In the genomic region with DNA sequence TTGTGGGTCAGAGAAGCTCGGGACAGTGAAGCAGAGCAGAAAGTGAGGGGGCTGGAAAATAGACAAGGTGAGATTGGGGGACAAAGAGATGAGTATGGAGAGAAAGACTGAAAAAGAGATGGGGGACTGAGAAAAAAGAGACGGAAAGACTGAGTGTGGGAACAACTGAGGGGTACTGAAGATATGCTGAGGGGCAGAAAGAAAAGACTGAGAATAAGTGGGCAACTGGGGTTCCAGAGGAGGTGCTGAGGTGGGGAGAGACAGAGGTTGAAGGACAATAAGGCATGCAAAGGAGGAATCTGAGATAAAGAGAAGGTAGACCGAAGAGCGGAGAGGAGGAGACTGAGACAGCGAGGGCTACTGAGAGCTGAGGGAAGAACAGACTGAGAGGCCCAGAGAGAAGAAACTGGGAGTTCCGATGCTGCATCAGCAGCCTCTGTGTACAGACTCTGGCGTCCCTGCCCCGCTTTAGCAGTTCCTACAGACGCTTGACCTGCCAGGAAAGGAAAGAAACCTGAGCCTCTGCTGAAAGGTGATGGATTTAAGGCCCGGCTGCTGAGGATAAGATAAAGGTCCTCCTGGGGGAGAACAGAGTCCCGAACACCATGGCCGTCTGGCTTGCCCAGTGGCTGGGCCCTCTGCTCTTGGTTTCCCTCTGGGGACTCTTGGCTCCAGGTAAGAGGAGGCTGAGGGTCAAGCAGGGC, we compare ENCODE assay signal across 1 cellular context.
TF ChIP-seq lines count a peak whose summit lies in the region.

TSS of gene PRSS16 (plus strand) at position 569 of the 704 bp plus-strand sequence. CDS start at position 606, 37 bp downstream.

TF ChIP-seq in WTC11, 78 proteins besides CTCF, POLR2A, EP300 and RAD21 (continued from another document):
- TF ChIP-seq ZNF425 (CRISPR knock-in tag; conservative IDR thresholded peaks at IDR 0.05) = no peak
- TF ChIP-seq FOXJ3 (CRISPR knock-in tag; IDR thresholded peaks at IDR 0.05; ENCODE audit: borderline replicate concordance) = no peak
- TF ChIP-seq ZNF219 (CRISPR knock-in tag; IDR thresholded peaks at IDR 0.05; ENCODE audit: borderline replicate concordance) = no peak
- TF ChIP-seq USF2 (CRISPR knock-in tag; IDR thresholded peaks at IDR 0.05) = no peak
- no peak for TF ChIP-seq ZNF416 (CRISPR knock-in tag; IDR thresholded peaks at IDR 0.05)
- TF ChIP-seq, protein P1, sequence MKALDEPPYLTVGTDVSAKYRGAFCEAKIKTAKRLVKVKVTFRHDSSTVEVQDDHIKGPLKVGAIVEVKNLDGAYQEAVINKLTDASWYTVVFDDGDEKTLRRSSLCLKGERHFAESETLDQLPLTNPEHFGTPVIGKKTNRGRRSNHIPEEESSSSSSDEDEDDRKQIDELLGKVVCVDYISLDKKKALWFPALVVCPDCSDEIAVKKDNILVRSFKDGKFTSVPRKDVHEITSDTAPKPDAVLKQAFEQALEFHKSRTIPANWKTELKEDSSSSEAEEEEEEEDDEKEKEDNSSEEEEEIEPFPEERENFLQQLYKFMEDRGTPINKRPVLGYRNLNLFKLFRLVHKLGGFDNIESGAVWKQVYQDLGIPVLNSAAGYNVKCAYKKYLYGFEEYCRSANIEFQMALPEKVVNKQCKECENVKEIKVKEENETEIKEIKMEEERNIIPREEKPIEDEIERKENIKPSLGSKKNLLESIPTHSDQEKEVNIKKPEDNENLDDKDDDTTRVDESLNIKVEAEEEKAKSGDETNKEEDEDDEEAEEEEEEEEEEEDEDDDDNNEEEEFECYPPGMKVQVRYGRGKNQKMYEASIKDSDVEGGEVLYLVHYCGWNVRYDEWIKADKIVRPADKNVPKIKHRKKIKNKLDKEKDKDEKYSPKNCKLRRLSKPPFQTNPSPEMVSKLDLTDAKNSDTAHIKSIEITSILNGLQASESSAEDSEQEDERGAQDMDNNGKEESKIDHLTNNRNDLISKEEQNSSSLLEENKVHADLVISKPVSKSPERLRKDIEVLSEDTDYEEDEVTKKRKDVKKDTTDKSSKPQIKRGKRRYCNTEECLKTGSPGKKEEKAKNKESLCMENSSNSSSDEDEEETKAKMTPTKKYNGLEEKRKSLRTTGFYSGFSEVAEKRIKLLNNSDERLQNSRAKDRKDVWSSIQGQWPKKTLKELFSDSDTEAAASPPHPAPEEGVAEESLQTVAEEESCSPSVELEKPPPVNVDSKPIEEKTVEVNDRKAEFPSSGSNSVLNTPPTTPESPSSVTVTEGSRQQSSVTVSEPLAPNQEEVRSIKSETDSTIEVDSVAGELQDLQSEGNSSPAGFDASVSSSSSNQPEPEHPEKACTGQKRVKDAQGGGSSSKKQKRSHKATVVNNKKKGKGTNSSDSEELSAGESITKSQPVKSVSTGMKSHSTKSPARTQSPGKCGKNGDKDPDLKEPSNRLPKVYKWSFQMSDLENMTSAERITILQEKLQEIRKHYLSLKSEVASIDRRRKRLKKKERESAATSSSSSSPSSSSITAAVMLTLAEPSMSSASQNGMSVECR (CRISPR knock-in tag; IDR thresholded peaks at IDR 0.05; ENCODE audit: borderline replicate concordance) = no peak
- no peak for TF ChIP-seq SMAD4 (CRISPR knock-in tag; IDR thresholded peaks at IDR 0.05)
- no peak for TF ChIP-seq ATF1 (CRISPR knock-in tag; IDR thresholded peaks at IDR 0.05)
- no peak for TF ChIP-seq CBFB (CRISPR knock-in tag; IDR thresholded peaks at IDR 0.05; ENCODE audit: low read depth)
- TF ChIP-seq, protein P2, sequence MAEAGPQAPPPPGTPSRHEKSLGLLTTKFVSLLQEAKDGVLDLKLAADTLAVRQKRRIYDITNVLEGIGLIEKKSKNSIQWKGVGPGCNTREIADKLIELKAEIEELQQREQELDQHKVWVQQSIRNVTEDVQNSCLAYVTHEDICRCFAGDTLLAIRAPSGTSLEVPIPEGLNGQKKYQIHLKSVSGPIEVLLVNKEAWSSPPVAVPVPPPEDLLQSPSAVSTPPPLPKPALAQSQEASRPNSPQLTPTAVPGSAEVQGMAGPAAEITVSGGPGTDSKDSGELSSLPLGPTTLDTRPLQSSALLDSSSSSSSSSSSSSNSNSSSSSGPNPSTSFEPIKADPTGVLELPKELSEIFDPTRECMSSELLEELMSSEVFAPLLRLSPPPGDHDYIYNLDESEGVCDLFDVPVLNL (CRISPR knock-in tag; IDR thresholded peaks at IDR 0.05; ENCODE audit: borderline replicate concordance, low read depth) = no peak
- TF ChIP-seq FOXP1 (CRISPR knock-in tag; IDR thresholded peaks at IDR 0.05; ENCODE audit: borderline replicate concordance) = no peak
- TF ChIP-seq ZBTB43 (CRISPR knock-in tag; IDR thresholded peaks at IDR 0.05) = no peak
- no peak for TF ChIP-seq ZNF281 (CRISPR knock-in tag; IDR thresholded peaks at IDR 0.05)
- no peak for TF ChIP-seq MXD4 (CRISPR knock-in tag; IDR thresholded peaks at IDR 0.05; ENCODE audit: borderline replicate concordance)
